Comparison of ENCODE assay signal across 30 cellular contexts in the genomic region with DNA sequence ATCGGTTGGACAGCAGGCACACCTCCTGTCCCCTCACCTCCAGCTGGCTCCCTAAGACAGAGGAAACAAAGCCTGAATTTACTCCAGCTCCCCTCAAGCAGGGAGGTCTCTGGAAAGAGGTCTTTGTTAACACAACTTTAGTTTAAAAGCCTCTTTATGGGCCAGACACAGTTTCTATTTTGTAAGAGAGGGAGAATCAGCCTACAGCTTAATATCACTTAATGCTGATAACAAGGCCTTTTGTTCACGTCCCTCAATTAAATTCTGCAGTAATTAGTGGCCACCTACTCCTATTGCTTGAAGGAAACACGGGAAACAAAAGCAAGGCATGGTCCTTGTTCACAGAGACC. TPM values are rescaled to one million over a fixed set of nuclear protein-coding genes. Genes with fewer than 3 reads are reported as not detected.
DNase-seq lines count a peak whose midpoint lies in the region; ATAC-seq and TF ChIP-seq lines count a peak whose summit lies in the region.
"Had no signal": no experiment of that assay in that cellular context is flagged by ENCODE, and none has a peak within 500 bp of the region (broad histone marks: within the 10 kb centered on the region; RNA-seq: fewer than 3 reads in every experiment).

No MANE protein-coding gene starts in this region.

- peak overlapping the region; percentile 75 for H3K27ac ChIP-seq in HUES48 (ENCODE audit: low read depth, low read length)
- peak overlapping the region; percentile 64 for H3K27ac ChIP-seq in lower lobe of right lung
- H3K27ac ChIP-seq in substantia nigra (ENCODE audit: low read depth, low read length, poor library complexity, severe bottlenecking), result peak overlapping the region; percentile 18
- H3K27ac ChIP-seq: cardiac muscle cell, colonic mucosa, ovary, right atrium auricular region had no signal

- DNase-seq in lower lobe of right lung (no peak), substantia nigra (lab: John Stamatoyannopoulos, UW) (no peak), KG1 (lab: John Stamatoyannopoulos, UW) (no peak), mesenteric fat pad (ENCODE audit: low spot score) (no peak)
- no peak for DNase-seq in activated naive CD4-positive, alpha-beta T cell treated with anti-CD3 and anti-CD28 coated beads, Interleukin-2, amount 50 U/mL, for 72 hours (ENCODE audit: low spot score in 2 of 2)
- DNase-seq: activated CD4-positive, alpha-beta T cell treated with anti-CD3 and anti-CD28 coated beads for 4 hours; activated CD8-positive, alpha-beta T cell treated with anti-CD3 and anti-CD28 coated beads, Interleukin-2, amount 10 ng/mL, durations not matched to agents 7 days and 5 days; activated naive CD8-positive, alpha-beta T cell treated with anti-CD3 and anti-CD28 coated beads for 36 hours; anterior cingulate cortex; C1 segment of cervical spinal cord; Caco-2; effector memory CD4-positive, alpha-beta T cell; glutamatergic neuron; KBM-7; NCI-H2107; NCI-H446 treated with DMSO at 0.1 percent for 48 hours; ovary; SHP77 treated with DMSO at 0.1 percent for 48 hours; thyroid gland had no signal

- no peaks in the 10 kb centered on the region for H3K27me3 ChIP-seq in HUES48 (ENCODE audit: control insufficient read depth, insufficient read depth, low read length)
- H3K27me3 ChIP-seq in lower lobe of right lung (ENCODE audit: low read depth), result no peaks in the 10 kb centered on the region
- H3K27me3 ChIP-seq: cardiac muscle cell, colonic mucosa, ovary, right atrium auricular region, thyroid gland had no signal

- H3K36me3 ChIP-seq in HUES48 (ENCODE audit: control insufficient read depth, insufficient read depth, low read length) (no peaks in the 10 kb centered on the region), lower lobe of right lung (no peaks in the 10 kb centered on the region)
- H3K36me3 ChIP-seq: cardiac muscle cell, colonic mucosa, HAP-1, ovary, right atrium auricular region, thyroid gland had no signal

- H3K27me3 Mint-ChIP-seq in brain, result peaks cover 4% of the 10 kb centered on the region
- H3K27me3 Mint-ChIP-seq: stimulated activated naive CD8-positive, alpha-beta T cell treated with anti-CD3 and anti-CD28 coated beads, Interleukin-15, Interleukin-2, amounts not matched to agents 100 ng/mL and 50 ng/mL, for 24 hours had no signal

- H3K36me3 Mint-ChIP-seq in brain, result no peaks in the 10 kb centered on the region
- H3K36me3 Mint-ChIP-seq in activated naive CD4-positive, alpha-beta T cell treated with anti-CD3 and anti-CD28 coated beads, Interleukin-2, amount 50 U/mL, for 72 hours, result no peaks in the 10 kb centered on the region
- H3K36me3 Mint-ChIP-seq: activated naive CD8-positive, alpha-beta T cell treated with anti-CD3 and anti-CD28 coated beads for 36 hours; natural killer cell treated with Interleukin-12 subunit alpha and Interleukin-12 subunit beta and Interleukin-15 and Interleukin-18, amount 100 ng/mL, for 72 hours had no signal

- TF ChIP-seq CTCF in brain (conservative IDR thresholded peaks at IDR 0.05) (no peak), lower lobe of right lung (IDR thresholded peaks at IDR 0.05) (no peak)

- H3K9me3 ChIP-seq in HUES48 (ENCODE audit: control insufficient read depth, insufficient read depth, low read length) (no peaks in the 10 kb centered on the region), lower lobe of right lung (no peaks in the 10 kb centered on the region)
- H3K9me3 ChIP-seq: Caco-2, colonic mucosa, HAP-1, ovary, right atrium auricular region, thyroid gland had no signal

- peak overlapping the region in 3 of 5 experiments; percentile 27 to 90 (median 36) for H3K27ac Mint-ChIP-seq in brain
- no peak overlapping the region for H3K27ac Mint-ChIP-seq in activated naive CD4-positive, alpha-beta T cell treated with anti-CD3 and anti-CD28 coated beads, Interleukin-2, amount 50 U/mL, for 72 hours
- H3K27ac Mint-ChIP-seq: activated CD8-positive, alpha-beta T cell treated with anti-CD3 and anti-CD28 coated beads, Interleukin-2, amount 10 ng/mL, durations not matched to agents 7 days and 5 days; activated naive CD8-positive, alpha-beta T cell treated with anti-CD3 and anti-CD28 coated beads for 36 hours; activated T-helper 2 cell treated with anti-CD3 and anti-CD28 coated beads, Interferon-gamma antibody, Interleukin-2, Interleukin-4, amounts not matched to agents 10 μg/mL and 5 μg/mL and 100 μg/mL, durations not matched to agents 14 hours and 24 hours and 36 hours; natural killer cell treated with Interleukin-12 subunit alpha and Interleukin-12 subunit beta and Interleukin-15 and Interleukin-18, amount 100 ng/mL, for 72 hours; stimulated activated naive CD8-positive, alpha-beta T cell treated with anti-CD3 and anti-CD28 coated beads, Interleukin-15, Interleukin-2, amounts not matched to agents 100 ng/mL and 50 ng/mL, for 24 hours; T-helper 2 cell treated with Interferon-gamma antibody and Interleukin-4, amounts not matched to agents 5 μg/mL and 100 μg/mL, for 36 hours had no signal

- ATAC-seq in lower lobe of right lung, result no peak
- ATAC-seq in activated naive CD4-positive, alpha-beta T cell treated with anti-CD3 and anti-CD28 coated beads, Interleukin-2, amount 50 U/mL, for 72 hours, result no peak
- ATAC-seq: activated CD8-positive, alpha-beta T cell treated with anti-CD3 and anti-CD28 coated beads, Interleukin-2, amount 10 ng/mL, durations not matched to agents 7 days and 5 days; natural killer cell treated with Interleukin-12 subunit alpha and Interleukin-12 subunit beta and Interleukin-15 and Interleukin-18, amount 100 ng/mL, for 72 hours had no signal

- peaks cover 0 to 1% (median 0%) of the 10 kb centered on the region in 5 experiments for H3K9me3 Mint-ChIP-seq in brain
- H3K9me3 Mint-ChIP-seq in activated naive CD4-positive, alpha-beta T cell treated with anti-CD3 and anti-CD28 coated beads, Interleukin-2, amount 50 U/mL, for 72 hours, result no peaks in the 10 kb centered on the region
- H3K9me3 Mint-ChIP-seq: activated naive CD8-positive, alpha-beta T cell treated with anti-CD3 and anti-CD28 coated beads for 36 hours; activated T-helper 2 cell treated with anti-CD3 and anti-CD28 coated beads, Interferon-gamma antibody, Interleukin-2, Interleukin-4, amounts not matched to agents 10 μg/mL and 5 μg/mL and 100 μg/mL, durations not matched to agents 14 hours and 24 hours and 36 hours; natural killer cell treated with Interleukin-12 subunit alpha and Interleukin-12 subunit beta and Interleukin-15 and Interleukin-18, amount 100 ng/mL, for 72 hours; stimulated activated naive CD8-positive, alpha-beta T cell treated with anti-CD3 and anti-CD28 coated beads, Interleukin-15, Interleukin-2, amounts not matched to agents 100 ng/mL and 50 ng/mL, for 24 hours; T-helper 2 cell treated with Interferon-gamma antibody and Interleukin-4, amounts not matched to agents 5 μg/mL and 100 μg/mL, for 36 hours had no signal

- no peak overlapping the region for H3K4me3 Mint-ChIP-seq in brain
- H3K4me3 Mint-ChIP-seq: activated CD8-positive, alpha-beta T cell treated with anti-CD3 and anti-CD28 coated beads, Interleukin-2, amount 10 ng/mL, durations not matched to agents 7 days and 5 days; activated naive CD8-positive, alpha-beta T cell treated with anti-CD3 and anti-CD28 coated beads for 36 hours; natural killer cell treated with Interleukin-12 subunit alpha and Interleukin-12 subunit beta and Interleukin-15 and Interleukin-18, amount 100 ng/mL, for 72 hours; stimulated activated naive CD8-positive, alpha-beta T cell treated with anti-CD3 and anti-CD28 coated beads, Interleukin-15, Interleukin-2, amounts not matched to agents 100 ng/mL and 50 ng/mL, for 24 hours; T-helper 2 cell treated with Interferon-gamma antibody and Interleukin-4, amounts not matched to agents 5 μg/mL and 100 μg/mL, for 36 hours had no signal

- no peak overlapping the region for H3K9ac ChIP-seq in HUES48 (ENCODE audit: low read depth, low read length)

- peaks cover 74% of the 10 kb centered on the region for H3K4me1 Mint-ChIP-seq in brain

- intact Hi-C loops in lower lobe of right lung (cut with DNase I), result no loop called here

- peaks cover 49% of the 10 kb centered on the region for H3K4me1 ChIP-seq in HUES48 (ENCODE audit: control insufficient read depth, insufficient read depth, low read length)
- H3K4me1 ChIP-seq in lower lobe of right lung, result peaks cover 17% of the 10 kb centered on the region

- no peak overlapping the region for H3K4me3 ChIP-seq in HUES48 (ENCODE audit: low read depth, low read length)
- no peak overlapping the region for H3K4me3 ChIP-seq in lower lobe of right lung
- H3K4me3 ChIP-seq: cardiac muscle cell, colonic mucosa, HAP-1, ovary, right atrium auricular region, smooth muscle cell, thyroid gland had no signal

RNA-seq across cellular contexts. Expression of a gene that starts 36.2 kb away (rescaled TPM):
- 8.9 TPM for polyA plus RNA-seq in brain (ENCODE audit: insufficient read depth, low read depth, low replicate concordance)
- total RNA-seq in lower lobe of right lung (44.0 TPM), mesenteric fat pad (43.2 TPM)
- total RNA-seq in activated naive CD4-positive, alpha-beta T cell treated with anti-CD3 and anti-CD28 coated beads, Interleukin-2, amount 50 U/mL, for 72 hours, result 1 to 10 TPM; 3.6 to 5.7 TPM

Comparison
In these comparisons a context has a peak if more than half of its experiments do, and no peak if none do; other contexts are left out.
1. H3K27ac ChIP-seq: peak in every context shown above with its lines; median percentile 75 in HUES48; 64 in lower lobe of right lung; 18 in substantia nigra.
2. H3K27ac Mint-ChIP-seq: peak in brain (3 of 5); none in activated naive CD4-positive, alpha-beta T cell treated with anti-CD3 and anti-CD28 coated beads, Interleukin-2, amount 50 U/mL, for 72 hours (0 of 2).